ENCODE assay signal across 9 cellular contexts in the genomic region with DNA sequence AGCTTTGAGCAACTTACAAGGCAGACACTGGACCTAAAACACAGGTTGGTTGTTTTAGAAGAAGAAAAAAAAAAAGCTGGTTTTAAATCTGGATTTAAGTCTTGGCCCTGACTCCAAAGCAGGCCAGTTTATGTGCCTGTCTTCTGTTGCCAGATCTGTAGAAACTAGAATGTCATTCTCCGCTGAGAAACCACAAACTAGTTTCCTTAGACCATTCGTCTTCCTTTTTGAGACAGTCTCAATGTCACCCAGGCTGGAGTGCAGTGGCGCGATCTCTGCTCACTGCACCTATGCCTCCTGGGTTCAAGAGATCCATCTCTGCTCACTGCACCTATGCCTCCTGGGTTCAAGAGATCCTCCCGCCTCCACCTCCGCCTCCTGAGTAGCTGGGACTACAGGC. TPM values are rescaled to one million over a fixed set of nuclear protein-coding genes. Genes with fewer than 3 reads are reported as not detected.
DNase-seq lines count a peak whose midpoint lies in the region; ATAC-seq and TF ChIP-seq lines count a peak whose summit lies in the region.
"Had no signal": no experiment of that assay in that cellular context is flagged by ENCODE, and none has a peak within 500 bp of the region (broad histone marks: within the 10 kb centered on the region; RNA-seq: fewer than 3 reads in every experiment).

No MANE protein-coding gene starts in this region.

- no peak for DNase-seq in mesothelial cell of epicardium (ENCODE audit: low spot score in 2 of 2, unreplicated experiment in 2 of 2)
- DNase-seq in LoVo (ENCODE audit: low spot score), result no peak
- no peak for DNase-seq in Ammon's horn (ENCODE audit: low spot score)
- DNase-seq in NCI-H1930 (lab: John Stamatoyannopoulos, UW), result no peak
- DNase-seq in NCI-H510A treated with DMSO at 0.1 percent for 48 hours (lab: John Stamatoyannopoulos, UW), result no peak
- DNase-seq: NCI-H187 had no signal

- H3K36me3 Mint-ChIP-seq in mesothelial cell of epicardium, result peaks cover 17% of the 10 kb centered on the region

- no peaks in the 10 kb centered on the region for H3K9me3 Mint-ChIP-seq in mesothelial cell of epicardium

- H3K27me3 Mint-ChIP-seq in mesothelial cell of epicardium (ENCODE audit: low read depth), result no peaks in the 10 kb centered on the region

- peak; percentile 85 for ATAC-seq in GM18868 (IDR thresholded peaks at IDR 0.05; ENCODE audit: unreplicated experiment)
- peak; percentile 97 for ATAC-seq in GM21619 (IDR thresholded peaks at IDR 0.05; ENCODE audit: unreplicated experiment)
- ATAC-seq in HG03439 (IDR thresholded peaks at IDR 0.05; ENCODE audit: unreplicated experiment), result peak; percentile 85

- no peak for TF ChIP-seq CTCF in mesothelial cell of epicardium (IDR thresholded peaks at IDR 0.05; ENCODE audit: unreplicated experiment)

- peaks cover 25% of the 10 kb centered on the region for H3K4me1 Mint-ChIP-seq in mesothelial cell of epicardium

- peak overlapping the region; percentile 84 for H3K27ac Mint-ChIP-seq in mesothelial cell of epicardium

- no peak overlapping the region for H3K4me3 Mint-ChIP-seq in mesothelial cell of epicardium

RNA-seq across cellular contexts. Expression of gene APP, which starts 33.9 kb away (rescaled TPM):
- 489 to 500 TPM (median 495 TPM) in 3 replicates for total RNA-seq in mesothelial cell of epicardium
